ENCODE assay signal across 17 cellular contexts in genomic region chr13:40697711-40698110, GRCh38. TPM values are rescaled to one million over a fixed set of nuclear protein-coding genes. Genes with fewer than 3 reads are reported as not detected.
DNase-seq lines count a peak whose midpoint lies in the region; ATAC-seq and TF ChIP-seq lines count a peak whose summit lies in the region.
"Had no signal": no experiment of that assay in that cellular context is flagged by ENCODE, and none has a peak within 500 bp of the region (broad histone marks: within the 10 kb centered on the region; RNA-seq: fewer than 3 reads in every experiment).

No MANE protein-coding gene starts in this region.

- no peak overlapping the region for H3K4me3 ChIP-seq in GM06990 (replicated peaks; ENCODE audit: low read depth, low read length)
- H3K4me3 ChIP-seq: skin epidermis had no signal

- DNase-seq in GM06990 (ENCODE audit: extremely low read depth, insufficient read length): peak; percentile 52
- no peak for DNase-seq in stimulated activated CD4-positive, alpha-beta T cell treated with anti-CD3 and anti-CD28 coated beads, Interleukin-2, amount 100 ng/mL, for 24 hours
- DNase-seq in medulla oblongata (ENCODE audit: extremely low spot score): no peak
- no peak for DNase-seq in progenitor cell of endocrine pancreas (ENCODE audit: low spot score, unreplicated experiment)
- DNase-seq in NCI-H2227 (lab: John Stamatoyannopoulos, UW; ENCODE audit: unreplicated experiment): no peak
- DNase-seq: activated CD8-positive, alpha-beta memory T cell treated with anti-CD3 and anti-CD28 coated beads, Interleukin-2, amount 10 ng/mL, durations not matched to agents 7 days and 5 days; Calu3; H9; NCI-H1105; NCI-H69 had no signal

- ATAC-seq in GM19351 (IDR thresholded peaks at IDR 0.05; ENCODE audit: unreplicated experiment) (peak; percentile 78), HG02623 (IDR thresholded peaks at IDR 0.05; ENCODE audit: unreplicated experiment) (peak; percentile 63), HG03378 (IDR thresholded peaks at IDR 0.05; ENCODE audit: unreplicated experiment) (peak; percentile 62)
- ATAC-seq: activated CD8-positive, alpha-beta memory T cell treated with anti-CD3 and anti-CD28 coated beads, Interleukin-2, amount 10 ng/mL, durations not matched to agents 7 days and 5 days had no signal

- H3K27ac Mint-ChIP-seq in progenitor cell of endocrine pancreas: no peak overlapping the region
- H3K27ac Mint-ChIP-seq: activated CD8-positive, alpha-beta memory T cell treated with anti-CD3 and anti-CD28 coated beads, Interleukin-2, amount 10 ng/mL, durations not matched to agents 7 days and 5 days; activated naive CD4-positive, alpha-beta T cell treated with anti-CD3 and anti-CD28 coated beads, Interleukin-2, amount 50 U/mL, for 24 hours; type B pancreatic cell had no signal

- no peaks in the 10 kb centered on the region for H3K27me3 ChIP-seq in GM06990 (replicated peaks; ENCODE audit: control insufficient read depth, insufficient read depth, low read length)

- H3K4me3 Mint-ChIP-seq in progenitor cell of endocrine pancreas (ENCODE audit: low read depth): no peak overlapping the region
- H3K4me3 Mint-ChIP-seq: activated CD8-positive, alpha-beta memory T cell treated with anti-CD3 and anti-CD28 coated beads, Interleukin-2, amount 10 ng/mL, durations not matched to agents 7 days and 5 days; activated naive CD4-positive, alpha-beta T cell treated with anti-CD3 and anti-CD28 coated beads, Interleukin-2, amount 50 U/mL, for 24 hours; central memory CD8-positive, alpha-beta T cell; type B pancreatic cell had no signal

- TF ChIP-seq CTCF in GM06990 (IDR thresholded peaks at IDR 0.05; ENCODE audit: insufficient read depth, low read length, poor library complexity, severe bottlenecking) (no peak), progenitor cell of endocrine pancreas (IDR thresholded peaks at IDR 0.05; ENCODE audit: unreplicated experiment) (no peak)

- H3K27me3 Mint-ChIP-seq in progenitor cell of endocrine pancreas: no peaks in the 10 kb centered on the region
- H3K27me3 Mint-ChIP-seq: activated CD8-positive, alpha-beta memory T cell treated with anti-CD3 and anti-CD28 coated beads, Interleukin-2, amount 10 ng/mL, durations not matched to agents 7 days and 5 days; activated naive CD4-positive, alpha-beta T cell treated with anti-CD3 and anti-CD28 coated beads, Interleukin-2, amount 50 U/mL, for 24 hours; central memory CD8-positive, alpha-beta T cell; type B pancreatic cell had no signal

- no peaks in the 10 kb centered on the region for H3K4me1 Mint-ChIP-seq in progenitor cell of endocrine pancreas (ENCODE audit: low read depth)
- H3K4me1 Mint-ChIP-seq: activated CD8-positive, alpha-beta memory T cell treated with anti-CD3 and anti-CD28 coated beads, Interleukin-2, amount 10 ng/mL, durations not matched to agents 7 days and 5 days; activated naive CD4-positive, alpha-beta T cell treated with anti-CD3 and anti-CD28 coated beads, Interleukin-2, amount 50 U/mL, for 24 hours; central memory CD8-positive, alpha-beta T cell had no signal

- peaks cover 1% of the 10 kb centered on the region for H3K36me3 Mint-ChIP-seq in progenitor cell of endocrine pancreas (ENCODE audit: insufficient read depth)
- H3K36me3 Mint-ChIP-seq: activated CD8-positive, alpha-beta memory T cell treated with anti-CD3 and anti-CD28 coated beads, Interleukin-2, amount 10 ng/mL, durations not matched to agents 7 days and 5 days; type B pancreatic cell had no signal

- no peaks in the 10 kb centered on the region for H3K36me3 ChIP-seq in GM06990 (ENCODE audit: control insufficient read depth, insufficient read depth, low read length)

- peaks cover 5% of the 10 kb centered on the region for H3K9me3 Mint-ChIP-seq in progenitor cell of endocrine pancreas (ENCODE audit: low read depth)
- H3K9me3 Mint-ChIP-seq: activated naive CD4-positive, alpha-beta T cell treated with anti-CD3 and anti-CD28 coated beads, Interleukin-2, amount 50 U/mL, for 24 hours; central memory CD8-positive, alpha-beta T cell; H9; type B pancreatic cell had no signal

RNA-seq across cellular contexts. Expression of gene FOXO1, which starts 31.3 kb away (rescaled TPM):
- total RNA-seq in progenitor cell of endocrine pancreas: 15.7 TPM in 2 replicates
